15 cellular contexts compared by ENCODE assay signal in the genomic region with DNA sequence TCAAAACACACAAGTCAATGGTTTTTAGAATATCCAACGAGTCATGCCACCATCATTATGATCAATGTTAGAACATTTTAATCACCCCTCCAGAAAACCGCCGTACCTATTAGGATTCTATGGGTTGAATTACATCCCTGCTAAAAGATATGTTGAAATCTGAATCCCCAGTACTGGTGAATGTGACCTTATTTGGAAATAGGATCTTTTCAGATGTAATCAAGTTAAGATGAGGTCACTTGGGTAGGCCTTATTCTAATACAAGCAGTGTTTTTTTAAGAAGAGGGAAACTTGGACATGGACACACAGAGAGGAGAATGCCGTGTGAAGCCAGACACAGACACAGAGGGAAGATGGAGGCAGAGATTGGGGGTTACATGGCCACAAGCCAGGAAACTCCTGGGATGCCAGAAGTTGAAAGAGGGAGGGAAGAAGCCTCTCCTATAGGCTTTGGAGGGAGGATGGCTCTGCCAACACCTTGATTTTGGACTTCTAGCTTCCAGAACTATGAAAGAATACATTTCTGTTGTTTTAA.
"Had no signal": no experiment of that assay in that cellular context is flagged by ENCODE, and none has a peak within 500 bp of the region (broad histone marks: within the 10 kb centered on the region; RNA-seq: fewer than 3 reads in every experiment).

No MANE protein-coding gene starts in this region.

- H3K9me3 ChIP-seq: ascending aorta, psoas muscle, thoracic aorta had no signal

- H3K4me3 ChIP-seq: ascending aorta, coronary artery, psoas muscle, thoracic aorta had no signal

- DNase-seq: activated CD4-positive, alpha-beta memory T cell treated with anti-CD3 and anti-CD28 coated beads, Interleukin-2, amount 10 ng/mL, durations not matched to agents 7 days and 5 days; activated CD4-positive, alpha-beta T cell treated with anti-CD3 and anti-CD28 coated beads for 36 hours; activated CD8-positive, alpha-beta memory T cell treated with anti-CD3 and anti-CD28 coated beads, Interleukin-2, amount 50 U/mL, for 4 hours; effector CD8-positive, alpha-beta T cell; hypothalamus; nephron progenitor cell; psoas muscle; stimulated activated CD4-positive, alpha-beta T cell treated with anti-CD3 and anti-CD28 coated beads, Interleukin-12 subunit alpha, Interleukin-12 subunit beta, amount 100 ng/mL, for 4 hours; stimulated activated naive CD8-positive, alpha-beta T cell treated with anti-CD3 and anti-CD28 coated beads, Interleukin-15, Interleukin-2, amounts not matched to agents 100 U/mL and 50 U/mL, for 24 hours; T1000; WERI-Rb-1 had no signal

- H3K36me3 ChIP-seq: ascending aorta, thoracic aorta, WERI-Rb-1 had no signal

- H3K4me1 ChIP-seq: ascending aorta, psoas muscle had no signal

- H3K27me3 ChIP-seq: ascending aorta had no signal

- ATAC-seq: activated CD4-positive, alpha-beta T cell treated with anti-CD3 and anti-CD28 coated beads for 36 hours; psoas muscle; sciatic nerve; stimulated activated naive CD8-positive, alpha-beta T cell treated with anti-CD3 and anti-CD28 coated beads, Interleukin-15, Interleukin-2, amounts not matched to agents 100 U/mL and 50 U/mL, for 24 hours had no signal

- H3K27ac ChIP-seq: ascending aorta, coronary artery, psoas muscle, thoracic aorta, WERI-Rb-1 had no signal
